15 cellular contexts compared by ENCODE assay signal in the genomic region with DNA sequence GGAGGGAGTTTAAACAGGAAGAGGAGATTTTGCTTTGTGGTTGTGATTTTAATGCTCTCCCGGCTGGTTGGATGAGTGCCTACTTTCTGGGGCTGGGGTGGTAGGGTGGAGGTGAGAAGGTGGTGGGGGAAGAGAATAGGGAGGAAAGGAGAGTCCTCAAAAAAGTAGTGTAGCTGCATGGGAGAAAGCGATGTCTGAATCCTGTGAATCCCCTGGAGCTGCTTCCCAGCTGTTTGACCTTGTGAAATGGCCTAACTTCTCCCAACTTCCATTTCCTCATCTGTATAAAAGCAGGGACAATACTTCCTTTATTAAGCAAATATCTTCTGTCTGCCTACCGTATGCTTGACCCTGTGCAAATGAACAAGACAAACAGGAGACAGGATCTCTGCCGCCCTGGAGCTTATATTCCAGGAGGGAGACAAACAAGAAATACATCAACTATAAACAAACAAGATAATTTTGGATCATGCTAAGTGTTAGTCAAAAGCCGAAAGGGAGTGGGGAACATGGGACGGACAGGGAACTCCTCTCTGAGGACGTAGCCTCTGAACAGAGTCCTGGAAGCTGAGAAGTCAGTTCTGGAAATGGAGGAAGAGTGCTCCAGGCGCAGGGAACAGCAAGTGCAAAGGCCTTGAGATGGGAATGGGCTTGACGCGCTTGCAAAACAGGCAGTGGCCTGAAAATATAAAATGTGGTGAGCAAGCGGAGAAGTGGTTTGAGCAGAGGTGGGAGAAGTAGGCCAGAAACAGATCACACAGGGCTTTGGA.
A peak's percentile ranks its signal among the peaks of the same experiment; 100 is the strongest.
DNase-seq lines count a peak whose midpoint lies in the region; ATAC-seq and TF ChIP-seq lines count a peak whose summit lies in the region.
"Had no signal": no experiment of that assay in that cellular context is flagged by ENCODE, and none has a peak within 500 bp of the region (broad histone marks: within the 10 kb centered on the region; RNA-seq: fewer than 3 reads in every experiment).

No MANE protein-coding gene starts in this region.

- 0 out of 2 replicates have a peak, but pooled peaks cover 17% of the 10 kb centered on the region for H3F3A ChIP-seq in GM23338 (replicated peaks; ENCODE audit: low read depth)

- H3K9me2 ChIP-seq in GM23338 (ENCODE audit: insufficient read depth), result no peaks in the 10 kb centered on the region

- intact Hi-C loops in A673 (cut with micrococcal nuclease; ENCODE audit: unreplicated experiment), result no loop called here
- intact Hi-C loops in activated T-helper 1 cell treated with anti-CD3 and anti-CD28 coated beads, Interleukin-12 subunit alpha, Interleukin-12 subunit beta, Interleukin-2, Interleukin-4 antibody, amounts not matched to agents 30 ng/mL and 10 ng/mL and 1 ng/mL, durations not matched to agents 14 hours and 24 hours and 36 hours (cut with micrococcal nuclease), result no loop called here

- H3K27me3 Mint-ChIP-seq in GM23338 (ENCODE audit: insufficient read depth, low read depth, poor library complexity) (peaks cover 10% of the 10 kb centered on the region), mesothelial cell of epicardium (ENCODE audit: low read depth) (no peaks in the 10 kb centered on the region)
- H3K27me3 Mint-ChIP-seq in activated T-helper 1 cell treated with anti-CD3 and anti-CD28 coated beads, Interleukin-12 subunit alpha, Interleukin-12 subunit beta, Interleukin-2, Interleukin-4 antibody, amounts not matched to agents 30 ng/mL and 10 ng/mL and 1 ng/mL, durations not matched to agents 14 hours and 24 hours and 36 hours (ENCODE audit: insufficient read depth), result peaks cover 5% of the 10 kb centered on the region

- no peak overlapping the region for H3K4me3 ChIP-seq in A673 (ENCODE audit: low read depth, low read length, poor library complexity, severe bottlenecking)
- H3K4me3 ChIP-seq in GM23338, result no peak overlapping the region
- H3K4me3 ChIP-seq in osteoblast (ENCODE audit: insufficient read depth, low read length), result no peak overlapping the region
- H3K4me3 ChIP-seq: PC-9 had no signal

- peak overlapping the region; percentile 7; the same call in 1 of the 2 replicates for H2AFZ ChIP-seq in GM23338
- no peak overlapping the region for H2AFZ ChIP-seq in osteoblast (ENCODE audit: low read length)
- H2AFZ ChIP-seq: PC-9 had no signal

- no peaks in the 10 kb centered on the region for H3K27me3 ChIP-seq in A673 (replicated peaks; ENCODE audit: insufficient read depth, low read depth, low read length, poor library complexity)
- H3K27me3 ChIP-seq in GM23338 (ENCODE audit: insufficient read depth), result no peaks in the 10 kb centered on the region
- peaks cover 11% of the 10 kb centered on the region for H3K27me3 ChIP-seq in osteoblast (ENCODE audit: insufficient read depth, low read length)

- H3K79me2 ChIP-seq in GM23338 (replicated peaks; ENCODE audit: insufficient read depth) (no peaks in the 10 kb centered on the region), osteoblast (ENCODE audit: insufficient read depth, low read length) (no peaks in the 10 kb centered on the region)

- POLR2A ChIA-PET in A673 (lab: Charles Lee; ENCODE audit: low non-redundant PET), result interaction anchor here (0.6 kb wide), 1 partner anchor 109 kb away, joined by 4 read pairs; no protein-coding TSS in a partner anchor

- no peak overlapping the region; the same call in none of the 2 replicates for H3K27ac Mint-ChIP-seq in GM23338
- H3K27ac Mint-ChIP-seq in activated T-helper 1 cell treated with anti-CD3 and anti-CD28 coated beads, Interleukin-12 subunit alpha, Interleukin-12 subunit beta, Interleukin-2, Interleukin-4 antibody, amounts not matched to agents 30 ng/mL and 10 ng/mL and 1 ng/mL, durations not matched to agents 14 hours and 24 hours and 36 hours, result peak overlapping the region; percentile 10
- peak overlapping the region; percentile 48 for H3K27ac Mint-ChIP-seq in mesothelial cell of epicardium

- TF ChIP-seq CTCF in A673 (conservative IDR thresholded peaks at IDR 0.05; ENCODE audit: low read depth, low read length) (no peak), GM23338 (conservative IDR thresholded peaks at IDR 0.05; ENCODE audit: low read depth in 2 of 2) (no peak), mesothelial cell of epicardium (IDR thresholded peaks at IDR 0.05; ENCODE audit: unreplicated experiment) (no peak), osteoblast (IDR thresholded peaks at IDR 0.05; ENCODE audit: extremely low read depth, low read depth, low read length) (no peak)

- H3K36me3 Mint-ChIP-seq in GM23338 (ENCODE audit: low read depth), result no peaks in the 10 kb centered on the region
- H3K36me3 Mint-ChIP-seq in activated T-helper 1 cell treated with anti-CD3 and anti-CD28 coated beads, Interleukin-12 subunit alpha, Interleukin-12 subunit beta, Interleukin-2, Interleukin-4 antibody, amounts not matched to agents 30 ng/mL and 10 ng/mL and 1 ng/mL, durations not matched to agents 14 hours and 24 hours and 36 hours (ENCODE audit: low read depth), result no peaks in the 10 kb centered on the region
- H3K36me3 Mint-ChIP-seq in mesothelial cell of epicardium, result no peaks in the 10 kb centered on the region

- no peak overlapping the region for H3K27ac ChIP-seq in A673 (ENCODE audit: low read depth, low read length, poor library complexity, severe bottlenecking)
- peak overlapping the region; percentile 9; the same call in 1 of the 2 replicates for H3K27ac ChIP-seq in GM23338 (ENCODE audit: low read depth)
- H3K27ac ChIP-seq in osteoblast (ENCODE audit: low read depth, low read length), result no peak overlapping the region
- H3K27ac ChIP-seq: PC-9 had no signal

- H3K36me3 ChIP-seq in A673 (ENCODE audit: insufficient read depth, low read length, poor library complexity, severe bottlenecking) (no peaks in the 10 kb centered on the region), GM23338 (ENCODE audit: insufficient read depth) (no peaks in the 10 kb centered on the region), osteoblast (ENCODE audit: insufficient read depth, low read length) (no peaks in the 10 kb centered on the region)

- H3K4me3 Mint-ChIP-seq in GM23338 (no peak overlapping the region; the same call in 2 of the 3 replicates), mesothelial cell of epicardium (no peak overlapping the region)
- H3K4me3 Mint-ChIP-seq in activated T-helper 1 cell treated with anti-CD3 and anti-CD28 coated beads, Interleukin-12 subunit alpha, Interleukin-12 subunit beta, Interleukin-2, Interleukin-4 antibody, amounts not matched to agents 30 ng/mL and 10 ng/mL and 1 ng/mL, durations not matched to agents 14 hours and 24 hours and 36 hours, result no peak overlapping the region

- CTCF ChIA-PET in A673 (lab: Charles Lee), result no interaction called here

- DNase-seq in A673 (ENCODE audit: low spot score) (peak; percentile 43), GM23338 (ENCODE audit: low spot score) (no peak), mesothelial cell of epicardium (ENCODE audit: low spot score in 2 of 2, unreplicated experiment in 2 of 2) (no peak), inferior parietal cortex (ENCODE audit: extremely low spot score) (no peak), cerebellum (ENCODE audit: low spot score) (no peak), NCI-H2081 (lab: John Stamatoyannopoulos, UW) (no peak), osteoblast (ENCODE audit: insufficient read length, low spot score, missing footprints) (no peak)
- DNase-seq in activated T-helper 1 cell treated with anti-CD3 and anti-CD28 coated beads, Interleukin-12 subunit alpha, Interleukin-12 subunit beta, Interleukin-2, Interleukin-4 antibody, amounts not matched to agents 30 ng/mL and 10 ng/mL and 1 ng/mL, durations not matched to agents 14 hours and 24 hours and 36 hours (ENCODE audit: low spot score), result no peak
- DNase-seq: activated CD8-positive, alpha-beta memory T cell treated with anti-CD3 and anti-CD28 coated beads for 24 hours; activated naive CD4-positive, alpha-beta T cell treated with anti-CD3 and anti-CD28 coated beads, Interleukin-2, amount 50 U/mL, for 16 hours; C1 segment of cervical spinal cord; occipital lobe; PC-9; stimulated activated CD8-positive, alpha-beta memory T cell treated with anti-CD3 and anti-CD28 coated beads, Interleukin-4, amount 100 ng/mL, for 48 hours; T-helper 2 cell had no signal

- H3K4me1 Mint-ChIP-seq in GM23338 (peaks cover 33% of the 10 kb centered on the region), mesothelial cell of epicardium (peaks cover 20% of the 10 kb centered on the region)
- H3K4me1 Mint-ChIP-seq in activated T-helper 1 cell treated with anti-CD3 and anti-CD28 coated beads, Interleukin-12 subunit alpha, Interleukin-12 subunit beta, Interleukin-2, Interleukin-4 antibody, amounts not matched to agents 30 ng/mL and 10 ng/mL and 1 ng/mL, durations not matched to agents 14 hours and 24 hours and 36 hours (ENCODE audit: low read depth), result peaks cover 27% of the 10 kb centered on the region

- H4K20me1 ChIP-seq in GM23338 (replicated peaks; ENCODE audit: insufficient read depth) (no peaks in the 10 kb centered on the region), osteoblast (ENCODE audit: insufficient read depth, low read length) (no peaks in the 10 kb centered on the region)

- H3K9me3 ChIP-seq in A673 (ENCODE audit: low read depth, low read length, poor library complexity, severe bottlenecking) (no peaks in the 10 kb centered on the region), osteoblast (ENCODE audit: low read depth, low read length) (no peaks in the 10 kb centered on the region)

- H3K4me1 ChIP-seq in A673 (ENCODE audit: insufficient read depth, low read length, poor library complexity, severe bottlenecking) (peaks cover 37% of the 10 kb centered on the region), GM23338 (ENCODE audit: insufficient read depth) (peaks cover 21% of the 10 kb centered on the region), osteoblast (ENCODE audit: insufficient read depth, low read length) (peaks cover 6% of the 10 kb centered on the region)

- no TSS peak for BruUV-seq in A673 (replicated peaks; lab: Mats Ljungman, UMichigan)

- H3K4me2 ChIP-seq in GM23338 (peak overlapping the region; percentile 22; the same call in 1 of the 2 replicates), osteoblast (ENCODE audit: insufficient read depth, low read length) (no peak overlapping the region)

- H3K9me3 Mint-ChIP-seq in GM23338 (no peaks in the 10 kb centered on the region), mesothelial cell of epicardium (no peaks in the 10 kb centered on the region)
- no peaks in the 10 kb centered on the region for H3K9me3 Mint-ChIP-seq in activated T-helper 1 cell treated with anti-CD3 and anti-CD28 coated beads, Interleukin-12 subunit alpha, Interleukin-12 subunit beta, Interleukin-2, Interleukin-4 antibody, amounts not matched to agents 30 ng/mL and 10 ng/mL and 1 ng/mL, durations not matched to agents 14 hours and 24 hours and 36 hours

- no peak; the same call in 2 of the 3 replicates for ATAC-seq in GM23338

TF ChIP-seq in GM23338, 12 proteins besides CTCF, POLR2A, EP300 and RAD21 (continues in another document):
- no peak for TF ChIP-seq ZNF114 (CRISPR knock-in tag; IDR thresholded peaks at IDR 0.05)
